25 cellular contexts compared by ENCODE assay signal in genomic region chr6:115665310-115665709, GRCh38.
"Had no signal": no experiment of that assay in that cellular context is flagged by ENCODE, and none has a peak within 500 bp of the region (broad histone marks: within the 10 kb centered on the region; RNA-seq: fewer than 3 reads in every experiment).

No MANE protein-coding gene starts in this region.

- H3K27ac Mint-ChIP-seq: dendritic cell treated with granulocyte-macrophage colony-stimulating factor and Interleukin-4, amounts not matched to agents 40 ng/mL and 50 ng/mL, for 4 days; effector memory CD8-positive, alpha-beta T cell; endodermal cell had no signal

- H3K27me3 Mint-ChIP-seq: dendritic cell treated with granulocyte-macrophage colony-stimulating factor and Interleukin-4, amounts not matched to agents 40 ng/mL and 50 ng/mL, for 4 days; effector memory CD8-positive, alpha-beta T cell had no signal

- H3K9me3 ChIP-seq: colonic mucosa, esophagus muscularis mucosa, esophagus squamous epithelium, gastrocnemius medialis, heart left ventricle, heart right ventricle had no signal

- H3K9me3 Mint-ChIP-seq: dendritic cell treated with granulocyte-macrophage colony-stimulating factor and Interleukin-4, amounts not matched to agents 40 ng/mL and 50 ng/mL, for 4 days; endodermal cell had no signal

- H3K36me3 ChIP-seq: colonic mucosa, esophagus muscularis mucosa, esophagus squamous epithelium, gastrocnemius medialis, heart left ventricle, heart right ventricle had no signal

- H3K4me3 Mint-ChIP-seq: dendritic cell treated with granulocyte-macrophage colony-stimulating factor and Interleukin-4, amounts not matched to agents 40 ng/mL and 50 ng/mL, for 4 days; effector memory CD8-positive, alpha-beta T cell; endodermal cell had no signal

- H3K79me2 ChIP-seq: hepatocyte had no signal

- H3K27ac ChIP-seq: colonic mucosa, coronary artery, dorsolateral prefrontal cortex, epithelial cell of prostate, esophagus muscularis mucosa, esophagus squamous epithelium, foreskin keratinocyte, gastrocnemius medialis, heart left ventricle, heart right ventricle, hepatocyte had no signal

- H3K4me2 ChIP-seq: hepatocyte had no signal

- H2AFZ ChIP-seq: hepatocyte had no signal

- ATAC-seq: effector memory CD8-positive, alpha-beta T cell; esophagus mucosa; foreskin keratinocyte; gastrocnemius medialis; heart left ventricle; heart right ventricle had no signal

- H3K4me3 ChIP-seq: colonic mucosa, coronary artery, dorsolateral prefrontal cortex, esophagus muscularis mucosa, esophagus squamous epithelium, gastrocnemius medialis, heart left ventricle, heart right ventricle, hepatocyte had no signal

- H3K4me1 ChIP-seq: colonic mucosa, esophagus muscularis mucosa, esophagus squamous epithelium, foreskin keratinocyte, gastrocnemius medialis, heart left ventricle, heart right ventricle had no signal

- H3K27me3 ChIP-seq: colonic mucosa, dorsolateral prefrontal cortex, esophagus muscularis mucosa, esophagus squamous epithelium, foreskin keratinocyte, gastrocnemius medialis, heart left ventricle, heart right ventricle, hepatocyte had no signal

- DNase-seq: colonic mucosa; cortex of kidney; dermis blood vessel endothelial cell; dorsolateral prefrontal cortex; effector CD4-positive, alpha-beta T cell; effector CD8-positive, alpha-beta T cell; effector memory CD4-positive, alpha-beta T cell; effector memory CD8-positive, alpha-beta T cell; endodermal cell; erythroblast; esophagus squamous epithelium; foreskin fibroblast; foreskin keratinocyte; foreskin melanocyte; gastrocnemius medialis; glutamatergic neuron; head of caudate nucleus; heart left ventricle; heart right ventricle had no signal
